ENCODE assay signal across 1 cellular context in the genomic region with DNA sequence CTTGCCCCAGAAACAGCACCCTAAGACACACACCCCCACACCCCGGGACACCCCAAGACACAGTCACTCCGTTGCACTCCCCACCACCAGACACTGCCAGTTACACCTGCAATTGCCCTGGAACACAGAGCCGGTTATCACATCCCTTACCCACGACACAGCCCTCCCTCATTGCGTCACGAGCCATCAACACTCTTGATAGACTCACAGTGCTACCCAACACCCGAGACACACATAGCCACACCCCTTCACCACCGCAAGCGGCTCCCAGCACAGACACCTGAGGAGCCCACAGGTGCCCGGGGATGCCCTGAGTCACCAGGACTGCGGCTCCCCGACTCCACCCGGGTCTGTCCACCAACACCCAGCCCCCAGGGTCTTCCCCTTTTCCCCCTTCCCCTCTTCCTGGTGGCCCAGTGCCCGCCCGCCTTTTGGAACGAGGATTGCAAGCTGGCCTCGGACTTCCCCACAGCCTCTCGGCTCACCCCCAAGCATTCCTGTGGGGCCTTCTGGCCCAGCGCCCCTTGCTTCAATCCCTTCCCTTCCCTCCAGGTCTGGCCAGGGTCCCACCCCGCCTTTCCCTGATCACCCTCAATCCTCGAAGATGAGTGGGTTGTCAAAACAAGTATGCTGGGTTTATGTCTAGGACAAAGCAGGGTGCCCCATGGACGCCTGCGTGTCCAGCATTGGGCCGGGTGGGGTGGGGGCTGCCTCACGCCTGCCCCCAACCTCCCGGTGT.
TF ChIP-seq lines count a peak whose summit lies in the region.

No MANE protein-coding gene starts in this region.

TF ChIP-seq in HEK293, 187 proteins besides CTCF, POLR2A, EP300 and RAD21 (continued from another document and continues in another):
- TF ChIP-seq, protein P1, sequence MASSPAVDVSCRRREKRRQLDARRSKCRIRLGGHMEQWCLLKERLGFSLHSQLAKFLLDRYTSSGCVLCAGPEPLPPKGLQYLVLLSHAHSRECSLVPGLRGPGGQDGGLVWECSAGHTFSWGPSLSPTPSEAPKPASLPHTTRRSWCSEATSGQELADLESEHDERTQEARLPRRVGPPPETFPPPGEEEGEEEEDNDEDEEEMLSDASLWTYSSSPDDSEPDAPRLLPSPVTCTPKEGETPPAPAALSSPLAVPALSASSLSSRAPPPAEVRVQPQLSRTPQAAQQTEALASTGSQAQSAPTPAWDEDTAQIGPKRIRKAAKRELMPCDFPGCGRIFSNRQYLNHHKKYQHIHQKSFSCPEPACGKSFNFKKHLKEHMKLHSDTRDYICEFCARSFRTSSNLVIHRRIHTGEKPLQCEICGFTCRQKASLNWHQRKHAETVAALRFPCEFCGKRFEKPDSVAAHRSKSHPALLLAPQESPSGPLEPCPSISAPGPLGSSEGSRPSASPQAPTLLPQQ (tag by site-specific recombination; IDR thresholded peaks at IDR 0.05): peak; percentile 45; the same call in 1 of the 2 replicates
- TF ChIP-seq ZFP41 (tag by site-specific recombination; IDR thresholded peaks at IDR 0.05; ENCODE audit: borderline replicate concordance) (no peak), ZNF48 (tag by site-specific recombination; IDR thresholded peaks at IDR 0.05) (no peak), ZNF600 (tag by site-specific recombination; IDR thresholded peaks at IDR 0.05) (peak; percentile 65), EGR2 (tag by site-specific recombination; IDR thresholded peaks at IDR 0.05; ENCODE audit: low read depth) (no peak), ZNF324 (tag by site-specific recombination; IDR thresholded peaks at IDR 0.05) (0 out of 2 replicates have a peak, but pooled peaks have one; percentile 41), SP7 (tag by site-specific recombination; IDR thresholded peaks at IDR 0.05) (peak; percentile 60; the same call in 1 of the 2 replicates), ZBTB7A (tag by site-specific recombination; IDR thresholded peaks at IDR 0.05; ENCODE audit: low read depth) (peak; percentile 17; the same call in 1 of the 2 replicates), SP2 (tag by site-specific recombination; IDR thresholded peaks at IDR 0.05) (peak; percentile 39), ZSCAN23 (tag by site-specific recombination; IDR thresholded peaks at IDR 0.05) (no peak), ZNF623 (tag by site-specific recombination; IDR thresholded peaks at IDR 0.05) (no peak), KLF9 (tag by site-specific recombination; IDR thresholded peaks at IDR 0.05; ENCODE audit: low read depth) (peak; percentile 65; the same call in 1 of the 2 replicates), KLF8 (tag by site-specific recombination; IDR thresholded peaks at IDR 0.05) (peak; percentile 57; the same call in 1 of the 2 replicates), ZBTB17 (tag by site-specific recombination; IDR thresholded peaks at IDR 0.05) (peak; percentile 79), ZBTB21 (tag by site-specific recombination; IDR thresholded peaks at IDR 0.05) (peak; percentile 97), ZNF514 (tag by site-specific recombination; IDR thresholded peaks at IDR 0.05) (peak; percentile 24; the same call in 1 of the 2 replicates), ZBTB8A (tag by site-specific recombination; IDR thresholded peaks at IDR 0.05) (peak; percentile 57), ZFP69B (tag by site-specific recombination; IDR thresholded peaks at IDR 0.05) (peak; percentile 26), ZFP3 (tag by site-specific recombination; IDR thresholded peaks at IDR 0.05; ENCODE audit: low read depth) (no peak), KLF16 (tag by site-specific recombination; IDR thresholded peaks at IDR 0.05) (0 out of 2 replicates have a peak, but pooled peaks have one; percentile 50)
- TF ChIP-seq, protein P2, sequence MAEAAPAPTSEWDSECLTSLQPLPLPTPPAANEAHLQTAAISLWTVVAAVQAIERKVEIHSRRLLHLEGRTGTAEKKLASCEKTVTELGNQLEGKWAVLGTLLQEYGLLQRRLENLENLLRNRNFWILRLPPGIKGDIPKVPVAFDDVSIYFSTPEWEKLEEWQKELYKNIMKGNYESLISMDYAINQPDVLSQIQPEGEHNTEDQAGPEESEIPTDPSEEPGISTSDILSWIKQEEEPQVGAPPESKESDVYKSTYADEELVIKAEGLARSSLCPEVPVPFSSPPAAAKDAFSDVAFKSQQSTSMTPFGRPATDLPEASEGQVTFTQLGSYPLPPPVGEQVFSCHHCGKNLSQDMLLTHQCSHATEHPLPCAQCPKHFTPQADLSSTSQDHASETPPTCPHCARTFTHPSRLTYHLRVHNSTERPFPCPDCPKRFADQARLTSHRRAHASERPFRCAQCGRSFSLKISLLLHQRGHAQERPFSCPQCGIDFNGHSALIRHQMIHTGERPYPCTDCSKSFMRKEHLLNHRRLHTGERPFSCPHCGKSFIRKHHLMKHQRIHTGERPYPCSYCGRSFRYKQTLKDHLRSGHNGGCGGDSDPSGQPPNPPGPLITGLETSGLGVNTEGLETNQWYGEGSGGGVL (tag by site-specific recombination; IDR thresholded peaks at IDR 0.05): no peak
- TF ChIP-seq, protein P3, sequence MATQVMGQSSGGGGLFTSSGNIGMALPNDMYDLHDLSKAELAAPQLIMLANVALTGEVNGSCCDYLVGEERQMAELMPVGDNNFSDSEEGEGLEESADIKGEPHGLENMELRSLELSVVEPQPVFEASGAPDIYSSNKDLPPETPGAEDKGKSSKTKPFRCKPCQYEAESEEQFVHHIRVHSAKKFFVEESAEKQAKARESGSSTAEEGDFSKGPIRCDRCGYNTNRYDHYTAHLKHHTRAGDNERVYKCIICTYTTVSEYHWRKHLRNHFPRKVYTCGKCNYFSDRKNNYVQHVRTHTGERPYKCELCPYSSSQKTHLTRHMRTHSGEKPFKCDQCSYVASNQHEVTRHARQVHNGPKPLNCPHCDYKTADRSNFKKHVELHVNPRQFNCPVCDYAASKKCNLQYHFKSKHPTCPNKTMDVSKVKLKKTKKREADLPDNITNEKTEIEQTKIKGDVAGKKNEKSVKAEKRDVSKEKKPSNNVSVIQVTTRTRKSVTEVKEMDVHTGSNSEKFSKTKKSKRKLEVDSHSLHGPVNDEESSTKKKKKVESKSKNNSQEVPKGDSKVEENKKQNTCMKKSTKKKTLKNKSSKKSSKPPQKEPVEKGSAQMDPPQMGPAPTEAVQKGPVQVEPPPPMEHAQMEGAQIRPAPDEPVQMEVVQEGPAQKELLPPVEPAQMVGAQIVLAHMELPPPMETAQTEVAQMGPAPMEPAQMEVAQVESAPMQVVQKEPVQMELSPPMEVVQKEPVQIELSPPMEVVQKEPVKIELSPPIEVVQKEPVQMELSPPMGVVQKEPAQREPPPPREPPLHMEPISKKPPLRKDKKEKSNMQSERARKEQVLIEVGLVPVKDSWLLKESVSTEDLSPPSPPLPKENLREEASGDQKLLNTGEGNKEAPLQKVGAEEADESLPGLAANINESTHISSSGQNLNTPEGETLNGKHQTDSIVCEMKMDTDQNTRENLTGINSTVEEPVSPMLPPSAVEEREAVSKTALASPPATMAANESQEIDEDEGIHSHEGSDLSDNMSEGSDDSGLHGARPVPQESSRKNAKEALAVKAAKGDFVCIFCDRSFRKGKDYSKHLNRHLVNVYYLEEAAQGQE (tag by site-specific recombination; IDR thresholded peaks at IDR 0.05): 0 out of 2 replicates have a peak, but pooled peaks have one; percentile 17
- TF ChIP-seq, protein P4, sequence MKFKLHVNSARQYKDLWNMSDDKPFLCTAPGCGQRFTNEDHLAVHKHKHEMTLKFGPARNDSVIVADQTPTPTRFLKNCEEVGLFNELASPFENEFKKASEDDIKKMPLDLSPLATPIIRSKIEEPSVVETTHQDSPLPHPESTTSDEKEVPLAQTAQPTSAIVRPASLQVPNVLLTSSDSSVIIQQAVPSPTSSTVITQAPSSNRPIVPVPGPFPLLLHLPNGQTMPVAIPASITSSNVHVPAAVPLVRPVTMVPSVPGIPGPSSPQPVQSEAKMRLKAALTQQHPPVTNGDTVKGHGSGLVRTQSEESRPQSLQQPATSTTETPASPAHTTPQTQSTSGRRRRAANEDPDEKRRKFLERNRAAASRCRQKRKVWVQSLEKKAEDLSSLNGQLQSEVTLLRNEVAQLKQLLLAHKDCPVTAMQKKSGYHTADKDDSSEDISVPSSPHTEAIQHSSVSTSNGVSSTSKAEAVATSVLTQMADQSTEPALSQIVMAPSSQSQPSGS (tag by site-specific recombination; IDR thresholded peaks at IDR 0.05; ENCODE audit: low read depth): peak; percentile 52; the same call in 1 of the 2 replicates
- TF ChIP-seq, protein P5, sequence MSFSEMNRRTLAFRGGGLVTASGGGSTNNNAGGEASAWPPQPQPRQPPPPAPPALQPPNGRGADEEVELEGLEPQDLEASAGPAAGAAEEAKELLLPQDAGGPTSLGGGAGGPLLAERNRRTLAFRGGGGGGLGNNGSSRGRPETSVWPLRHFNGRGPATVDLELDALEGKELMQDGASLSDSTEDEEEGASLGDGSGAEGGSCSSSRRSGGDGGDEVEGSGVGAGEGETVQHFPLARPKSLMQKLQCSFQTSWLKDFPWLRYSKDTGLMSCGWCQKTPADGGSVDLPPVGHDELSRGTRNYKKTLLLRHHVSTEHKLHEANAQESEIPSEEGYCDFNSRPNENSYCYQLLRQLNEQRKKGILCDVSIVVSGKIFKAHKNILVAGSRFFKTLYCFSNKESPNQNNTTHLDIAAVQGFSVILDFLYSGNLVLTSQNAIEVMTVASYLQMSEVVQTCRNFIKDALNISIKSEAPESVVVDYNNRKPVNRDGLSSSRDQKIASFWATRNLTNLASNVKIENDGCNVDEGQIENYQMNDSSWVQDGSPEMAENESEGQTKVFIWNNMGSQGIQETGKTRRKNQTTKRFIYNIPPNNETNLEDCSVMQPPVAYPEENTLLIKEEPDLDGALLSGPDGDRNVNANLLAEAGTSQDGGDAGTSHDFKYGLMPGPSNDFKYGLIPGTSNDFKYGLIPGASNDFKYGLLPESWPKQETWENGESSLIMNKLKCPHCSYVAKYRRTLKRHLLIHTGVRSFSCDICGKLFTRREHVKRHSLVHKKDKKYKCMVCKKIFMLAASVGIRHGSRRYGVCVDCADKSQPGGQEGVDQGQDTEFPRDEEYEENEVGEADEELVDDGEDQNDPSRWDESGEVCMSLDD (tag by site-specific recombination; IDR thresholded peaks at IDR 0.05): peak; percentile 100
- TF ChIP-seq, protein P6, sequence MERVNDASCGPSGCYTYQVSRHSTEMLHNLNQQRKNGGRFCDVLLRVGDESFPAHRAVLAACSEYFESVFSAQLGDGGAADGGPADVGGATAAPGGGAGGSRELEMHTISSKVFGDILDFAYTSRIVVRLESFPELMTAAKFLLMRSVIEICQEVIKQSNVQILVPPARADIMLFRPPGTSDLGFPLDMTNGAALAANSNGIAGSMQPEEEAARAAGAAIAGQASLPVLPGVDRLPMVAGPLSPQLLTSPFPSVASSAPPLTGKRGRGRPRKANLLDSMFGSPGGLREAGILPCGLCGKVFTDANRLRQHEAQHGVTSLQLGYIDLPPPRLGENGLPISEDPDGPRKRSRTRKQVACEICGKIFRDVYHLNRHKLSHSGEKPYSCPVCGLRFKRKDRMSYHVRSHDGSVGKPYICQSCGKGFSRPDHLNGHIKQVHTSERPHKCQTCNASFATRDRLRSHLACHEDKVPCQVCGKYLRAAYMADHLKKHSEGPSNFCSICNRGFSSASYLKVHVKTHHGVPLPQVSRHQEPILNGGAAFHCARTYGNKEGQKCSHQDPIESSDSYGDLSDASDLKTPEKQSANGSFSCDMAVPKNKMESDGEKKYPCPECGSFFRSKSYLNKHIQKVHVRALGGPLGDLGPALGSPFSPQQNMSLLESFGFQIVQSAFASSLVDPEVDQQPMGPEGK (tag by site-specific recombination; IDR thresholded peaks at IDR 0.05): peak; percentile 83
- TF ChIP-seq, protein P7, sequence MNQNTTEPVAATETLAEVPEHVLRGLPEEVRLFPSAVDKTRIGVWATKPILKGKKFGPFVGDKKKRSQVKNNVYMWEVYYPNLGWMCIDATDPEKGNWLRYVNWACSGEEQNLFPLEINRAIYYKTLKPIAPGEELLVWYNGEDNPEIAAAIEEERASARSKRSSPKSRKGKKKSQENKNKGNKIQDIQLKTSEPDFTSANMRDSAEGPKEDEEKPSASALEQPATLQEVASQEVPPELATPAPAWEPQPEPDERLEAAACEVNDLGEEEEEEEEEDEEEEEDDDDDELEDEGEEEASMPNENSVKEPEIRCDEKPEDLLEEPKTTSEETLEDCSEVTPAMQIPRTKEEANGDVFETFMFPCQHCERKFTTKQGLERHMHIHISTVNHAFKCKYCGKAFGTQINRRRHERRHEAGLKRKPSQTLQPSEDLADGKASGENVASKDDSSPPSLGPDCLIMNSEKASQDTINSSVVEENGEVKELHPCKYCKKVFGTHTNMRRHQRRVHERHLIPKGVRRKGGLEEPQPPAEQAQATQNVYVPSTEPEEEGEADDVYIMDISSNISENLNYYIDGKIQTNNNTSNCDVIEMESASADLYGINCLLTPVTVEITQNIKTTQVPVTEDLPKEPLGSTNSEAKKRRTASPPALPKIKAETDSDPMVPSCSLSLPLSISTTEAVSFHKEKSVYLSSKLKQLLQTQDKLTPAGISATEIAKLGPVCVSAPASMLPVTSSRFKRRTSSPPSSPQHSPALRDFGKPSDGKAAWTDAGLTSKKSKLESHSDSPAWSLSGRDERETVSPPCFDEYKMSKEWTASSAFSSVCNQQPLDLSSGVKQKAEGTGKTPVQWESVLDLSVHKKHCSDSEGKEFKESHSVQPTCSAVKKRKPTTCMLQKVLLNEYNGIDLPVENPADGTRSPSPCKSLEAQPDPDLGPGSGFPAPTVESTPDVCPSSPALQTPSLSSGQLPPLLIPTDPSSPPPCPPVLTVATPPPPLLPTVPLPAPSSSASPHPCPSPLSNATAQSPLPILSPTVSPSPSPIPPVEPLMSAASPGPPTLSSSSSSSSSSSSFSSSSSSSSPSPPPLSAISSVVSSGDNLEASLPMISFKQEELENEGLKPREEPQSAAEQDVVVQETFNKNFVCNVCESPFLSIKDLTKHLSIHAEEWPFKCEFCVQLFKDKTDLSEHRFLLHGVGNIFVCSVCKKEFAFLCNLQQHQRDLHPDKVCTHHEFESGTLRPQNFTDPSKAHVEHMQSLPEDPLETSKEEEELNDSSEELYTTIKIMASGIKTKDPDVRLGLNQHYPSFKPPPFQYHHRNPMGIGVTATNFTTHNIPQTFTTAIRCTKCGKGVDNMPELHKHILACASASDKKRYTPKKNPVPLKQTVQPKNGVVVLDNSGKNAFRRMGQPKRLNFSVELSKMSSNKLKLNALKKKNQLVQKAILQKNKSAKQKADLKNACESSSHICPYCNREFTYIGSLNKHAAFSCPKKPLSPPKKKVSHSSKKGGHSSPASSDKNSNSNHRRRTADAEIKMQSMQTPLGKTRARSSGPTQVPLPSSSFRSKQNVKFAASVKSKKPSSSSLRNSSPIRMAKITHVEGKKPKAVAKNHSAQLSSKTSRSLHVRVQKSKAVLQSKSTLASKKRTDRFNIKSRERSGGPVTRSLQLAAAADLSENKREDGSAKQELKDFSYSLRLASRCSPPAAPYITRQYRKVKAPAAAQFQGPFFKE (tag by site-specific recombination; IDR thresholded peaks at IDR 0.05; ENCODE audit: borderline replicate concordance): no peak
- TF ChIP-seq, protein P8, sequence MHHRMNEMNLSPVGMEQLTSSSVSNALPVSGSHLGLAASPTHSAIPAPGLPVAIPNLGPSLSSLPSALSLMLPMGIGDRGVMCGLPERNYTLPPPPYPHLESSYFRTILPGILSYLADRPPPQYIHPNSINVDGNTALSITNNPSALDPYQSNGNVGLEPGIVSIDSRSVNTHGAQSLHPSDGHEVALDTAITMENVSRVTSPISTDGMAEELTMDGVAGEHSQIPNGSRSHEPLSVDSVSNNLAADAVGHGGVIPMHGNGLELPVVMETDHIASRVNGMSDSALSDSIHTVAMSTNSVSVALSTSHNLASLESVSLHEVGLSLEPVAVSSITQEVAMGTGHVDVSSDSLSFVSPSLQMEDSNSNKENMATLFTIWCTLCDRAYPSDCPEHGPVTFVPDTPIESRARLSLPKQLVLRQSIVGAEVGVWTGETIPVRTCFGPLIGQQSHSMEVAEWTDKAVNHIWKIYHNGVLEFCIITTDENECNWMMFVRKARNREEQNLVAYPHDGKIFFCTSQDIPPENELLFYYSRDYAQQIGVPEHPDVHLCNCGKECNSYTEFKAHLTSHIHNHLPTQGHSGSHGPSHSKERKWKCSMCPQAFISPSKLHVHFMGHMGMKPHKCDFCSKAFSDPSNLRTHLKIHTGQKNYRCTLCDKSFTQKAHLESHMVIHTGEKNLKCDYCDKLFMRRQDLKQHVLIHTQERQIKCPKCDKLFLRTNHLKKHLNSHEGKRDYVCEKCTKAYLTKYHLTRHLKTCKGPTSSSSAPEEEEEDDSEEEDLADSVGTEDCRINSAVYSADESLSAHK (tag by site-specific recombination; IDR thresholded peaks at IDR 0.05): peak; percentile 32; the same call in 1 of the 2 replicates
